Comparison of ENCODE assay signal across 24 cellular contexts in genomic region chr2:150931447-150931846, GRCh38.
"Had no signal": no experiment of that assay in that cellular context is flagged by ENCODE, and none has a peak within 500 bp of the region (broad histone marks: within the 10 kb centered on the region; RNA-seq: fewer than 3 reads in every experiment).

No MANE protein-coding gene starts in this region.

- ATAC-seq: activated CD4-positive, CD25-positive, alpha-beta regulatory T cell treated with anti-CD3 and anti-CD28 coated beads, Interleukin-2, amount 50 U/mL, for 24 hours; foreskin keratinocyte; heart left ventricle; right cardiac atrium had no signal

- DNase-seq: activated CD4-positive, alpha-beta memory T cell treated with anti-CD3 and anti-CD28 coated beads for 36 hours; activated CD4-positive, alpha-beta T cell treated with anti-CD3 and anti-CD28 coated beads, Interleukin-2, amount 10 ng/mL, durations not matched to agents 24 days and 14 days; activated CD8-positive, alpha-beta memory T cell treated with anti-CD3 and anti-CD28 coated beads, Interleukin-2, amount 50 U/mL, for 4 hours; activated effector memory CD4-positive, alpha-beta T cell treated with anti-CD3 and anti-CD28 coated beads, Interleukin-2, amount 50 U/mL, for 16 hours; activated naive CD4-positive, alpha-beta T cell treated with anti-CD3 and anti-CD28 coated beads for 36 hours; activated naive CD8-positive, alpha-beta T cell treated with anti-CD3 and anti-CD28 coated beads for 36 hours; activated T-cell treated with anti-CD3 and anti-CD28 coated beads, Interleukin-2, amount 50 U/mL, for 1 hour; foreskin keratinocyte; heart left ventricle; hypothalamus; naive B cell; posterior cingulate gyrus; right cardiac atrium; spleen; stimulated activated CD4-positive, alpha-beta T cell treated with anti-CD3 and anti-CD28 coated beads, Interleukin-2, amount 100 ng/mL, for 48 hours; stimulated activated naive CD4-positive, alpha-beta T cell treated with Interleukin-2 at 50 U/mL for 16 hours; T-helper 9 cell; transverse colon had no signal

- H3K9me3 ChIP-seq: ascending aorta, esophagus muscularis mucosa, heart left ventricle, spleen, transverse colon had no signal

- H3K36me3 ChIP-seq: ascending aorta, cardiac muscle cell, esophagus muscularis mucosa, heart left ventricle, spleen, transverse colon had no signal

- H3K27ac ChIP-seq: ascending aorta, cardiac muscle cell, coronary artery, esophagus muscularis mucosa, foreskin keratinocyte, heart left ventricle, spleen, transverse colon, VCaP had no signal

- H3K27me3 ChIP-seq: ascending aorta, cardiac muscle cell, esophagus muscularis mucosa, foreskin keratinocyte, spleen, transverse colon had no signal

- H3K4me1 ChIP-seq: ascending aorta, esophagus muscularis mucosa, foreskin keratinocyte, heart left ventricle, spleen, transverse colon had no signal

- H3K4me3 ChIP-seq: ascending aorta, cardiac muscle cell, coronary artery, esophagus muscularis mucosa, heart left ventricle, spleen, transverse colon had no signal
